Comparison of ENCODE assay signal across 14 cellular contexts in the genomic region with DNA sequence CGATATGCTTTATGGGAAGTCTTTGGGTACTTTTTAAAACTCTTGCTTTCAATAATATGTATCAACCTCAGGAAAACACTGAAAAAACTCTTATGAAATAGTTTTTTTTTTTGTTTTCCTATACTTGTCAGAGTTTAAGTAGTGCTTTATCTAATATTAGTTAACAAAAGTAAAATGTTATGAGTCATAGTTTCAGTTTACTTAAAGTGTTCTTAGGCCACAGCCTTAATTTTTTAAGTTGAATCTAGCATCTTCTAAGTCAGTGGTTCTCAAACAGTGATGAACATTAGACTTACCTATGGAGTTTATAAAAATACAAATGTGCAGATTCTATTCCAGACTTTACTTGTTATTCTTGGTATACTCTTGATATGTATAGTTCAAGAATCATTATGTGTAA. TPM values are rescaled to one million over a fixed set of nuclear protein-coding genes. Genes with fewer than 3 reads are reported as not detected.
DNase-seq lines count a peak whose midpoint lies in the region; ATAC-seq and TF ChIP-seq lines count a peak whose summit lies in the region.
"Had no signal": no experiment of that assay in that cellular context is flagged by ENCODE, and none has a peak within 500 bp of the region (broad histone marks: within the 10 kb centered on the region; RNA-seq: fewer than 3 reads in every experiment).

No MANE protein-coding gene starts in this region.

- no peak overlapping the region for H3K56ac ChIP-seq in IMR-90 (ENCODE audit: extremely low read depth, insufficient read depth, low read length)

- H2BK5ac ChIP-seq in IMR-90 (ENCODE audit: low read depth, low read length, poor library complexity, severe bottlenecking), result no peak overlapping the region

- H3K23ac ChIP-seq in IMR-90 (ENCODE audit: low read depth, low read length), result no peak overlapping the region

- no peak for TF ChIP-seq POLR2A in IMR-90 (IDR thresholded peaks at IDR 0.05; ENCODE audit: low read depth, low read length)

- WGBS in IMR-90 (ENCODE audit: extremely low coverage in 2 of 2, insufficient read length in 1 of 2), 2 experiments, result no CpG with 5 or more reads among the region's 1 CpG

- no peak overlapping the region for H3K4me3 ChIP-seq in IMR-90 (ENCODE audit: insufficient read depth, low read depth, low read length)
- H3K4me3 ChIP-seq in fibroblast of lung (replicated peaks in 1 of 4; ENCODE audit: control extremely low read depth in 1 of 4, insufficient read depth in 1 of 4, low read depth in 3 of 4, low read length in 4 of 4), result no peak overlapping the region
- no peak overlapping the region for H3K4me3 ChIP-seq in right atrium auricular region
- H3K4me3 ChIP-seq: BLaER1 treated with 17β-estradiol and CSF1 and Interleukin-3, amounts not matched to agents 10 nM and 100 nM; GM12878; HAP-1 had no signal

- H3K79me2 ChIP-seq in fibroblast of lung (ENCODE audit: control insufficient read depth, insufficient read depth, low read length), result no peaks in the 10 kb centered on the region

- peak; percentile 1 for DNase-seq in IMR-90
- DNase-seq in amniotic epithelial cell (ENCODE audit: low read depth), result peak; percentile 20
- peak; percentile 2 to 49 for DNase-seq in fibroblast of lung (ENCODE audit: low read depth in 2 of 2)
- peak; percentile 1 for DNase-seq in renal cortical epithelial cell (ENCODE audit: low read depth)
- no peak for DNase-seq in right atrium auricular region (ENCODE audit: low spot score)
- DNase-seq in GM13977 (ENCODE audit: low spot score), result no peak
- DNase-seq: ACHN; CD4-positive, alpha-beta T cell; DMS79 had no signal

- H3K4me1 ChIP-seq in IMR-90 (ENCODE audit: control insufficient read depth, insufficient read depth, low read length) (no peaks in the 10 kb centered on the region), fibroblast of lung (ENCODE audit: control insufficient read depth, extremely low read depth, insufficient read depth, low read length) (no peaks in the 10 kb centered on the region), right atrium auricular region (no peaks in the 10 kb centered on the region)
- H3K4me1 ChIP-seq: BLaER1 treated with 17β-estradiol and CSF1 and Interleukin-3, amounts not matched to agents 10 nM and 100 nM; HAP-1 had no signal

- ATAC-seq in IMR-90 (ENCODE audit: low read depth), result no peak
- no peak for ATAC-seq in GM21381 (IDR thresholded peaks at IDR 0.05; ENCODE audit: unreplicated experiment)
- ATAC-seq: GM12878 had no signal

- no peak for TF ChIP-seq RAD21 in IMR-90 (IDR thresholded peaks at IDR 0.05; ENCODE audit: low read length)

- H3K27me3 ChIP-seq in IMR-90 (ENCODE audit: control insufficient read depth, insufficient read depth, low read length), result no peaks in the 10 kb centered on the region
- no peaks in the 10 kb centered on the region for H3K27me3 ChIP-seq in fibroblast of lung (ENCODE audit: control insufficient read depth, insufficient read depth, low read length)
- no peaks in the 10 kb centered on the region for H3K27me3 ChIP-seq in right atrium auricular region
- H3K27me3 ChIP-seq: BLaER1 treated with 17β-estradiol and CSF1 and Interleukin-3, amounts not matched to agents 10 nM and 100 nM had no signal

- no peak overlapping the region for H2BK15ac ChIP-seq in IMR-90 (ENCODE audit: low read depth, low read length)

- intact Hi-C loops in IMR-90 (cut with micrococcal nuclease), result no loop called here

- no TSS peak for BruUV-seq in IMR-90 (replicated peaks; lab: Mats Ljungman, UMichigan)

- H3K9me1 ChIP-seq in IMR-90 (ENCODE audit: insufficient read depth, low read length), result no peaks in the 10 kb centered on the region

- TF ChIP-seq CTCF in IMR-90 (conservative IDR thresholded peaks at IDR 0.05; ENCODE audit: low read depth, low read length) (no peak), fibroblast of lung (conservative IDR thresholded peaks at IDR 0.05 in 1 of 2, IDR thresholded peaks at IDR 0.05 in 1 of 2; ENCODE audit: low read depth in 1 of 2, low read length in 2 of 2) (no peak), right atrium auricular region (IDR thresholded peaks at IDR 0.05) (no peak), GM13977 (IDR thresholded peaks at IDR 0.05; ENCODE audit: extremely low read depth, insufficient read depth, missing control alignments) (no peak)

- H3K14ac ChIP-seq in IMR-90 (replicated peaks; ENCODE audit: low read depth, low read length), result no peak overlapping the region

- H2AK5ac ChIP-seq in IMR-90 (ENCODE audit: low read depth, low read length), result no peak overlapping the region

- no peak overlapping the region for H4K91ac ChIP-seq in IMR-90 (ENCODE audit: insufficient read depth, low read depth, low read length)

- H3K79me1 ChIP-seq in IMR-90 (ENCODE audit: low read depth in 1 of 2, low read length in 2 of 2), result no peaks in the 10 kb centered on the region

- CTCF ChIA-PET in IMR-90 (lab: Yijun Ruan, JAX), result no interaction called here

- H3K36me3 ChIP-seq in IMR-90 (ENCODE audit: control insufficient read depth, insufficient read depth, low read length), result no peaks in the 10 kb centered on the region
- H3K36me3 ChIP-seq in fibroblast of lung (ENCODE audit: control insufficient read depth, insufficient read depth, low read length), result no peaks in the 10 kb centered on the region
- H3K36me3 ChIP-seq in right atrium auricular region, result no peaks in the 10 kb centered on the region
- H3K36me3 ChIP-seq: BLaER1 treated with 17β-estradiol and CSF1 and Interleukin-3, amounts not matched to agents 10 nM and 100 nM; HAP-1 had no signal

- H2AK9ac ChIP-seq in IMR-90 (replicated peaks; ENCODE audit: low read depth, low read length, poor library complexity), result no peak overlapping the region

- no peak overlapping the region for H2BK120ac ChIP-seq in IMR-90 (ENCODE audit: low read depth, low read length)

- H3K4me2 ChIP-seq in IMR-90 (ENCODE audit: low read depth, low read length) (no peak overlapping the region), fibroblast of lung (ENCODE audit: extremely low read depth, insufficient read depth, low read length) (no peak overlapping the region)
- H3K4me2 ChIP-seq: BLaER1 treated with 17β-estradiol and CSF1 and Interleukin-3, amounts not matched to agents 10 nM and 100 nM had no signal

- H2BK20ac ChIP-seq in IMR-90 (ENCODE audit: low read depth, low read length), result no peak overlapping the region

- in situ Hi-C loops in IMR-90 (cut with MboI; ENCODE audit: low sequenced_read_pairs), result no loop called here
- in situ Hi-C loops in GM13977 (cut with MboI; ENCODE audit: low pct_unique_long_range_greater_than_20kb, low sequenced_read_pairs, unreplicated experiment), result no loop called here

- no peaks in the 10 kb centered on the region for H3K9me3 ChIP-seq in IMR-90 (ENCODE audit: control insufficient read depth, insufficient read depth, low read length)
- no peaks in the 10 kb centered on the region for H3K9me3 ChIP-seq in fibroblast of lung (ENCODE audit: control insufficient read depth, insufficient read depth, low read depth, low read length)
- no peaks in the 10 kb centered on the region for H3K9me3 ChIP-seq in right atrium auricular region
- H3K9me3 ChIP-seq: BLaER1 treated with 17β-estradiol and CSF1 and Interleukin-3, amounts not matched to agents 10 nM and 100 nM; HAP-1 had no signal

- dilution Hi-C loops in IMR-90 (cut with HindIII; ENCODE audit: low sequenced_read_pairs, unreplicated experiment), result no loop called here

- H4K20me1 ChIP-seq in IMR-90 (ENCODE audit: insufficient read depth, low read length) (no peaks in the 10 kb centered on the region), fibroblast of lung (ENCODE audit: control insufficient read depth, extremely low read depth, insufficient read depth, low read length) (no peaks in the 10 kb centered on the region)
- H4K20me1 ChIP-seq: BLaER1 treated with 17β-estradiol and CSF1 and Interleukin-3, amounts not matched to agents 10 nM and 100 nM had no signal

- H3K27ac ChIP-seq in IMR-90 (ENCODE audit: insufficient read depth, low read length) (no peak overlapping the region), fibroblast of lung (ENCODE audit: insufficient read depth, low read length) (no peak overlapping the region), right atrium auricular region (no peak overlapping the region)
- H3K27ac ChIP-seq: BLaER1 treated with 17β-estradiol and CSF1 and Interleukin-3, amounts not matched to agents 10 nM and 100 nM had no signal

- H4K5ac ChIP-seq in IMR-90 (ENCODE audit: low read depth, low read length), result no peak overlapping the region

- H4K8ac ChIP-seq in IMR-90 (ENCODE audit: low read depth in 2 of 2, low read length in 2 of 2), result no peak overlapping the region

- POLR2A ChIA-PET in IMR-90 (lab: Charles Lee; ENCODE audit: unreplicated experiment), result no interaction called here

- H3K9ac ChIP-seq in IMR-90 (ENCODE audit: low read depth, low read length) (no peak overlapping the region), fibroblast of lung (ENCODE audit: insufficient read depth, low read length) (no peak overlapping the region)
- H3K9ac ChIP-seq: BLaER1 treated with 17β-estradiol and CSF1 and Interleukin-3, amounts not matched to agents 10 nM and 100 nM had no signal

- H3K4ac ChIP-seq in IMR-90 (ENCODE audit: low read depth, low read length), result no peak overlapping the region

- H3K18ac ChIP-seq in IMR-90 (ENCODE audit: low read depth, low read length), result no peak overlapping the region

- H2AFZ ChIP-seq in IMR-90 (replicated peaks; ENCODE audit: low read length, poor library complexity) (no peak overlapping the region), fibroblast of lung (ENCODE audit: low read length) (no peak overlapping the region)

TF ChIP-seq in IMR-90, 13 proteins besides CTCF, POLR2A, EP300 and RAD21 (continues in another document):
- TF ChIP-seq FOS (IDR thresholded peaks at IDR 0.05; ENCODE audit: low read depth, low read length) (no peak), MAFK (IDR thresholded peaks at IDR 0.05; ENCODE audit: low read depth, low read length) (no peak), CEBPB (IDR thresholded peaks at IDR 0.05; ENCODE audit: low read depth, low read length) (no peak), MAZ (IDR thresholded peaks at IDR 0.05; ENCODE audit: borderline replicate concordance, low read depth, low read length) (no peak), SMC3 (IDR thresholded peaks at IDR 0.05; ENCODE audit: low read depth, low read length) (no peak), MXI1 (IDR thresholded peaks at IDR 0.05; ENCODE audit: borderline replicate concordance, low read depth, low read length) (no peak), RCOR1 (IDR thresholded peaks at IDR 0.05; ENCODE audit: insufficient replicate concordance, low read length) (no peak), RFX5 (IDR thresholded peaks at IDR 0.05; ENCODE audit: low read depth, low read length) (no peak)

RNA-seq across cellular contexts. Expression of a gene that starts 26.3 kb away (rescaled TPM):
- total RNA-seq in IMR-90 (2012; rRNA removed), result 2.2 and 2.5 TPM in 2 replicates
- 0.46 TPM in 2 replicates for polyA plus RNA-seq in IMR-90 (2012; rRNA removed)
- polyA plus RNA-seq in IMR-90 (2012; cell fraction: cytosol; rRNA removed), result 0.05 and 0.08 TPM in 2 replicates
- 0.04 and 0.26 TPM in 2 replicates for polyA plus RNA-seq in IMR-90 (2012; cell fraction: nucleus; rRNA removed; ENCODE audit: low replicate concordance)
- total RNA-seq in fibroblast of lung, result under 0.01 and 0.26 TPM in 2 replicates
- polyA plus RNA-seq in fibroblast of lung, result 0.03 and 0.05 TPM in 2 replicates
- 0.03 TPM in 1 of 2 replicates, not detected in the other for polyA plus RNA-seq in fibroblast of lung (2012)
- polyA minus RNA-seq in fibroblast of lung (ENCODE audit: low replicate concordance), result not detected in 2 replicates
- total RNA-seq in renal cortical epithelial cell, result 5.3 TPM in 1 of 2 replicates, not detected in the other
- total RNA-seq in right atrium auricular region, result 1 to 10 TPM in 1 of 2 donors, under 1 TPM in 1; 0.86 to 1.9 TPM
- total RNA-seq: CD4-positive, alpha-beta T cell; G401; GM12878 had no signal

Comparison
In these comparisons a context has a peak if more than half of its experiments do, and no peak if none do; other contexts are left out.
1. DNase-seq: peak in IMR-90 (single experiment), amniotic epithelial cell (single experiment), fibroblast of lung (2 of 2) and renal cortical epithelial cell (single experiment); none in right atrium auricular region (single experiment) and GM13977 (single experiment).